9 cellular contexts compared by ENCODE assay signal in the genomic region with DNA sequence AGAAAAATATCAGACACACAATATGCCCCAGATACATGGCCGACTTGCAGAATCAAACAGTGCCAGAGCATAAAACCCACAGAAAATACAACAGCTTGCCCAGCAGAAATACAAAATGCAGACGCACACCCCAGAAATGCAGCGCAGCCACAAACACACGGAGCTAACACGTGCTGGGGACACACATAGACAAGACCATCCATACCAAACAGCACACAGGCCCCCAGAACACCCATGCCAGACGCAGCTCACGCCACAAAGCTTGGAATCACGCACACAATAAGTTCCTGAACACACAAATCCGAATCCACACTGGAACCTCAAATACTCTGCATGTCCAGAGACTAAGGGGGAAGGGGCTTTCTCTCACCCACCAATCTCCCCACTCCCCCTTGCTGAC. TPM values are rescaled to one million over a fixed set of nuclear protein-coding genes. Genes with fewer than 3 reads are reported as not detected.
A peak's percentile ranks its signal among the peaks of the same experiment; 100 is the strongest.
DNase-seq lines count a peak whose midpoint lies in the region; FAIRE-seq and TF ChIP-seq lines count a peak whose summit lies in the region.
"Had no signal": no experiment of that assay in that cellular context is flagged by ENCODE, and none has a peak within 500 bp of the region (broad histone marks: within the 10 kb centered on the region; RNA-seq: fewer than 3 reads in every experiment).

No MANE protein-coding gene starts in this region.

- H3K4me3 ChIP-seq in DOHH2 (ENCODE audit: low read length), result peak overlapping the region; percentile 81
- no peak overlapping the region for H3K4me3 ChIP-seq in KMS-11 (IDR thresholded peaks at IDR 0.05; ENCODE audit: insufficient read depth, low read depth, low read length)
- H3K4me3 ChIP-seq in bronchial epithelial cell (ENCODE audit: low read depth, low read length), result peak overlapping the region; percentile 24
- H3K4me3 ChIP-seq in neural progenitor cell, result no peak overlapping the region

- TF ChIP-seq CTCF in DOHH2 (IDR thresholded peaks at IDR 0.05; ENCODE audit: low read depth, low read length, poor library complexity, severe bottlenecking), result no peak
- no peak for TF ChIP-seq CTCF in KMS-11 (conservative IDR thresholded peaks at IDR 0.05; ENCODE audit: low read depth, low read length)
- no peak for TF ChIP-seq CTCF in bronchial epithelial cell (IDR thresholded peaks at IDR 0.05; ENCODE audit: insufficient read depth, low read length, severe bottlenecking)
- TF ChIP-seq CTCF in neural progenitor cell (IDR thresholded peaks at IDR 0.05), result no peak

- peaks cover 20% of the 10 kb centered on the region for H3K79me2 ChIP-seq in DOHH2 (ENCODE audit: control insufficient read depth, low read length)
- peaks cover 14% of the 10 kb centered on the region for H3K79me2 ChIP-seq in KMS-11 (ENCODE audit: insufficient read depth, low read depth)
- no peaks in the 10 kb centered on the region for H3K79me2 ChIP-seq in neural progenitor cell (ENCODE audit: low read depth)

- peaks cover 4% of the 10 kb centered on the region; the same call in 1 of the 2 replicates for H4K20me1 ChIP-seq in DOHH2 (ENCODE audit: control insufficient read depth, insufficient read depth, low read depth, low read length)
- no peaks in the 10 kb centered on the region for H4K20me1 ChIP-seq in KMS-11 (ENCODE audit: insufficient read depth)
- H4K20me1 ChIP-seq in neural progenitor cell (ENCODE audit: low read depth), result peaks cover 18% of the 10 kb centered on the region

- H3K27me3 Mint-ChIP-seq in neural progenitor cell (ENCODE audit: insufficient read depth, low read depth), result peaks cover 11% of the 10 kb centered on the region

- H3K4me1 Mint-ChIP-seq in neural progenitor cell, result peaks cover 46% of the 10 kb centered on the region

- H2AFZ ChIP-seq in KMS-11 (ENCODE audit: low read depth), result peak overlapping the region; percentile 39; the same call in 1 of the 2 replicates
- no peak overlapping the region for H2AFZ ChIP-seq in neural progenitor cell (replicated peaks)

- no peaks in the 10 kb centered on the region for H3K36me3 Mint-ChIP-seq in neural progenitor cell

- DNase-seq in bronchial epithelial cell (ENCODE audit: low read depth) (no peak), neural progenitor cell (ENCODE audit: low spot score) (no peak), substantia nigra (lab: John Stamatoyannopoulos, UW) (no peak), HTR-8/SVneo (ENCODE audit: insufficient read length, low spot score) (no peak), NCI-H146 treated with DMSO at 0.1 percent for 48 hours (lab: John Stamatoyannopoulos, UW; ENCODE audit: unreplicated experiment) (no peak), NCI-H1694 treated with DMSO at 0.1 percent for 48 hours (lab: John Stamatoyannopoulos, UW) (no peak)
- DNase-seq: SIG-M5 had no signal

- H3K27ac Mint-ChIP-seq in neural progenitor cell, result peak overlapping the region; percentile 2

- no peaks in the 10 kb centered on the region for H3K9me3 Mint-ChIP-seq in neural progenitor cell

- no peaks in the 10 kb centered on the region for H3K9me2 ChIP-seq in DOHH2 (replicated peaks; ENCODE audit: control insufficient read depth, low read length)

- peak overlapping the region; percentile 34 for H3K4me3 Mint-ChIP-seq in neural progenitor cell

- H3K9ac ChIP-seq in KMS-11 (peak overlapping the region; percentile 86), neural progenitor cell (no peak overlapping the region)

- no peaks in the 10 kb centered on the region for H3K9me3 ChIP-seq in DOHH2 (ENCODE audit: control insufficient read depth, insufficient read depth, low read length)
- no peaks in the 10 kb centered on the region for H3K9me3 ChIP-seq in neural progenitor cell (ENCODE audit: low read depth)

- FAIRE-seq in bronchial epithelial cell (lab: Jason Lieb, UNC) (no peak), HTR-8/SVneo (lab: Jason Lieb, UNC) (no peak)

- no peaks in the 10 kb centered on the region for H3K27me3 ChIP-seq in DOHH2 (ENCODE audit: control insufficient read depth, low read length)
- H3K27me3 ChIP-seq in KMS-11 (ENCODE audit: insufficient read depth, low read depth), result no peaks in the 10 kb centered on the region
- H3K27me3 ChIP-seq in bronchial epithelial cell (ENCODE audit: control insufficient read depth, insufficient read depth, low read length), result no peaks in the 10 kb centered on the region
- peaks cover 12% of the 10 kb centered on the region for H3K27me3 ChIP-seq in neural progenitor cell

- peak overlapping the region; percentile 96 for H3K27ac ChIP-seq in DOHH2 (ENCODE audit: low read depth, low read length)
- H3K27ac ChIP-seq in KMS-11, result peak overlapping the region; percentile 88
- H3K27ac ChIP-seq in neural progenitor cell, result no peak overlapping the region
- no peak overlapping the region for H3K27ac ChIP-seq in substantia nigra (ENCODE audit: low read depth, low read length, poor library complexity, severe bottlenecking)

- peaks cover 59% of the 10 kb centered on the region for H3K36me3 ChIP-seq in DOHH2 (ENCODE audit: control insufficient read depth, low read length)
- no peaks in the 10 kb centered on the region for H3K36me3 ChIP-seq in KMS-11 (ENCODE audit: insufficient read depth)
- peaks cover 8% of the 10 kb centered on the region for H3K36me3 ChIP-seq in bronchial epithelial cell (ENCODE audit: control insufficient read depth, insufficient read depth, low read length)
- no peaks in the 10 kb centered on the region for H3K36me3 ChIP-seq in neural progenitor cell

- peak overlapping the region; percentile 99 for H3K4me2 ChIP-seq in DOHH2 (ENCODE audit: low read length)
- peak overlapping the region; percentile 87 for H3K4me2 ChIP-seq in KMS-11
- no peak overlapping the region for H3K4me2 ChIP-seq in neural progenitor cell

- H3K4me1 ChIP-seq in DOHH2 (ENCODE audit: control insufficient read depth, low read length) (peaks cover 77% of the 10 kb centered on the region), KMS-11 (ENCODE audit: low read depth, poor library complexity, severe bottlenecking) (peaks cover 41% of the 10 kb centered on the region), neural progenitor cell (peaks cover 18% of the 10 kb centered on the region)

- H3F3A ChIP-seq in DOHH2 (ENCODE audit: control insufficient read depth, insufficient read depth), result peaks cover 55% of the 10 kb centered on the region
- H3F3A ChIP-seq in neural progenitor cell (ENCODE audit: low read depth), result peaks cover 16% of the 10 kb centered on the region

RNA-seq across cellular contexts. Expression of a gene that starts 17.1 kb away (rescaled TPM):
- total RNA-seq in bronchial epithelial cell (7.9 and 12.9 TPM in 2 replicates), neural progenitor cell (ENCODE audit: low replicate concordance) (14.1 and 19.1 TPM in 2 replicates)

RNA-seq across cellular contexts. Expression of a gene that starts 26.6 kb away (rescaled TPM):
- 4.5 and 5.2 TPM in 2 replicates for total RNA-seq in bronchial epithelial cell
- 0.65 and 1.3 TPM in 2 replicates for total RNA-seq in neural progenitor cell (ENCODE audit: low replicate concordance)

RNA-seq across cellular contexts. Expression of a gene that starts 36.9 kb away (rescaled TPM):
- total RNA-seq in bronchial epithelial cell (1.1 and 1.9 TPM in 2 replicates), neural progenitor cell (ENCODE audit: low replicate concordance) (2.5 and 5.5 TPM in 2 replicates)

RNA-seq across cellular contexts. Expression of a gene that starts 49.3 kb away (rescaled TPM):
- 7.6 and 10.2 TPM in 2 replicates for total RNA-seq in bronchial epithelial cell
- 4.5 and 10.7 TPM in 2 replicates for total RNA-seq in neural progenitor cell (ENCODE audit: low replicate concordance)

Comparison
In these comparisons a context has a peak if more than half of its experiments do, and no peak if none do; other contexts are left out.
1. H3K27ac ChIP-seq: peak in DOHH2 (single experiment) and KMS-11 (single experiment); none in neural progenitor cell (single experiment) and substantia nigra (single experiment).
2. H3K4me3 ChIP-seq: peak in DOHH2 (single experiment) and bronchial epithelial cell (single experiment); none in KMS-11 (single experiment) and neural progenitor cell (single experiment).